In the genomic region with DNA sequence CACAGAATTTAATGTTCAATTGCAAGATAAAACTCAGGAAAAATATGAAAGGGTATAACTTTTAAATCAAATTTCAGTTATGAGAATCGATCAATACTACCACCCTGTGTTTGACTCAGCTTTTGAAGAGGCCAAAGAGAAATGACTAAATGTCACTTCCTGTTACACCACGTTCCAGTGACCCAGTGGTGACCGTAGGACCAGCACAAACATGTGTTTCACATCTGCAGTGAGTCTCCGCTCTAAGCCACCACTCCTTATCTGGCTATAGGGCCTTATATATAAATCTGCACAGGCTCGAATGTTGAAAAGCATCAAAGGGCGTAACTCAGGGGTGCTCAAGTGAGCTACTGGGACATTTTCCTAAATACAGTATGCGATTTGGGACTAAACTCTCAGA, we compare ENCODE assay signal across 14 cellular contexts. TPM values are rescaled to one million over a fixed set of nuclear protein-coding genes. Genes with fewer than 3 reads are reported as not detected.
DNase-seq lines count a peak whose midpoint lies in the region; ATAC-seq and TF ChIP-seq lines count a peak whose summit lies in the region.
"Had no signal": no experiment of that assay in that cellular context is flagged by ENCODE, and none has a peak within 500 bp of the region (broad histone marks: within the 10 kb centered on the region; RNA-seq: fewer than 3 reads in every experiment).

No MANE protein-coding gene starts in this region.

- H3K36me3 ChIP-seq in cardiac muscle cell (peaks cover 31% of the 10 kb centered on the region), heart right ventricle (peaks cover 0 to 100% (median 79%) of the 10 kb centered on the region in 9 donors)

- peaks cover 2% of the 10 kb centered on the region for H3K27me3 Mint-ChIP-seq in HFFc6 (ENCODE audit: insufficient read depth)

- H3K4me1 ChIP-seq in cardiac muscle cell (ENCODE audit: low read depth) (peaks cover 43% of the 10 kb centered on the region), heart right ventricle (peaks cover 0 to 24% (median 5%) of the 10 kb centered on the region in 9 donors)

- H3K4me3 ChIP-seq in cardiac muscle cell (no peak overlapping the region), heart right ventricle (no peak overlapping the region)

- peaks cover 27% of the 10 kb centered on the region for H3K4me1 Mint-ChIP-seq in HFFc6 (ENCODE audit: low read depth)

- H3K27me3 ChIP-seq in cardiac muscle cell (no peaks in the 10 kb centered on the region), heart right ventricle (no peaks in the 10 kb centered on the region)

- 75 to 78% methylated on average over 7 of the region's 7 CpGs for WGBS in heart right ventricle, 2 donors

- intact Hi-C loops in heart right ventricle (cut with DNase I): no loop called here

- H3K27ac ChIP-seq in cardiac muscle cell (peak overlapping the region; percentile 84), heart right ventricle (peak overlapping the region in 1 of 10 donors; percentile 8)

- no peak for ATAC-seq in heart right ventricle
- no peak for ATAC-seq in SK-N-SH treated with all-trans-retinoic acid at 6 μM for 48 hours
- ATAC-seq in GM18505 (IDR thresholded peaks at IDR 0.05; ENCODE audit: unreplicated experiment): no peak
- ATAC-seq in HG02884 (IDR thresholded peaks at IDR 0.05; ENCODE audit: unreplicated experiment): no peak
- ATAC-seq: Panc1 had no signal

- TF ChIP-seq POLR2A in GM18505 (IDR thresholded peaks at IDR 0.05; ENCODE audit: borderline replicate concordance, extremely low read depth, insufficient read depth, insufficient read length): no peak

- DNase-seq in cardiac muscle cell (ENCODE audit: low read depth in 1 of 2, low spot score in 1 of 2): peak in 1 of 2 donors; percentile 7
- no peak for DNase-seq in heart right ventricle
- DNase-seq in HFFc6: no peak
- peak; percentile 8 for DNase-seq in iris pigment epithelial cell (ENCODE audit: low read depth)
- DNase-seq: Karpas-422, NCI-H1417, NCI-H2029, NCI-H2171 treated with DMSO at 0.1 percent for 48 hours, NCI-H774, Right ventricle myocardium superior had no signal

- TF ChIP-seq CTCF in cardiac muscle cell (IDR thresholded peaks at IDR 0.05; ENCODE audit: low read depth, low read length) (no peak), heart right ventricle (IDR thresholded peaks at IDR 0.05) (no peak), HFFc6 (IDR thresholded peaks at IDR 0.05) (no peak)

- H3K36me3 Mint-ChIP-seq in HFFc6 (ENCODE audit: low read depth): peaks cover 44% of the 10 kb centered on the region

- H3K27ac Mint-ChIP-seq in HFFc6: peak overlapping the region; percentile 30; the same call in 1 of the 2 replicates

- H3K9me3 ChIP-seq in cardiac muscle cell (ENCODE audit: low read depth) (no peaks in the 10 kb centered on the region), heart right ventricle (no peaks in the 10 kb centered on the region)

- H3K4me3 Mint-ChIP-seq in HFFc6: no peak overlapping the region

- H3K9me3 Mint-ChIP-seq in HFFc6: no peaks in the 10 kb centered on the region

TF ChIP-seq in SK-N-SH treated with all-trans-retinoic acid at 6 μM for 48 hours, 23 proteins besides CTCF, POLR2A, EP300 and RAD21:
- TF ChIP-seq CSRNP3 (CRISPR knock-in tag; IDR thresholded peaks at IDR 0.05) (no peak), ZFP3 (CRISPR knock-in tag; IDR thresholded peaks at IDR 0.05) (no peak), ZC3H10 (CRISPR knock-in tag; IDR thresholded peaks at IDR 0.05) (no peak), OSR1 (CRISPR knock-in tag; IDR thresholded peaks at IDR 0.05) (no peak), ARNTL (CRISPR knock-in tag; IDR thresholded peaks at IDR 0.05; ENCODE audit: borderline replicate concordance, low read depth) (no peak), TOX (CRISPR knock-in tag; IDR thresholded peaks at IDR 0.05; ENCODE audit: borderline replicate concordance) (no peak)

RNA-seq across cellular contexts. Expression of gene CYB5D2, which starts 36.1 kb away (rescaled TPM):
- total RNA-seq in cardiac muscle cell (34.8 and 39.7 TPM in 2 replicates), heart right ventricle (10 to 100 TPM in 5 of 10 donors, 1 to 10 TPM in 5; 7.2 to 13.4 (median 9.8) TPM)
- polyA plus RNA-seq in cardiac muscle cell (25.2 and 33.7 TPM in 2 replicates), heart right ventricle (10 to 100 TPM in 1 of 2 donors, 1 to 10 TPM in 1; 6.9 to 11.6 TPM)
- total RNA-seq in HFFc6 (2021; fragmentation: NEBNext Ultra II Directional; extraction: Animal tissue kit (Norgen Biotek cat#: 25700)): 10 to 100 TPM; 12.5 to 22.2 (median 13.1) TPM

RNA-seq across cellular contexts. Expression of gene ZZEF1, which starts 36.2 kb away (rescaled TPM):
- total RNA-seq in cardiac muscle cell (18.4 and 26.2 TPM in 2 replicates), heart right ventricle (10 to 100 TPM; 29.6 to 39.3 (median 34.3) TPM)
- polyA plus RNA-seq in cardiac muscle cell (6.0 and 7.1 TPM in 2 replicates), heart right ventricle (10 to 100 TPM in 1 of 2 donors, 1 to 10 TPM in 1; 7.1 to 16.8 TPM)
- total RNA-seq in HFFc6 (2021; fragmentation: NEBNext Ultra II Directional; extraction: Animal tissue kit (Norgen Biotek cat#: 25700)): 10 to 100 TPM; 19.3 to 26.6 (median 23.1) TPM
